ENCODE assay signal across 19 cellular contexts in genomic region chr9:80968611-80969010, GRCh38.
DNase-seq lines count a peak whose midpoint lies in the region; ATAC-seq and TF ChIP-seq lines count a peak whose summit lies in the region.
"Had no signal": no experiment of that assay in that cellular context is flagged by ENCODE, and none has a peak within 500 bp of the region (broad histone marks: within the 10 kb centered on the region; RNA-seq: fewer than 3 reads in every experiment).

No MANE protein-coding gene starts in this region.

- H3K4me3 Mint-ChIP-seq in activated CD4-positive, alpha-beta T cell treated with anti-CD3 and anti-CD28 coated beads, Interleukin-2, amount 10 ng/mL, durations not matched to agents 7 days and 5 days: no peak overlapping the region
- H3K4me3 Mint-ChIP-seq: effector memory CD8-positive, alpha-beta T cell; IgD-negative memory B cell; naive thymus-derived CD4-positive, alpha-beta T cell had no signal

- DNase-seq in activated CD4-positive, alpha-beta T cell treated with anti-CD3 and anti-CD28 coated beads, Interleukin-2, amount 10 ng/mL, durations not matched to agents 7 days and 5 days: no peak
- DNase-seq in activated CD4-positive, alpha-beta T cell treated with anti-CD3 and anti-CD28 coated beads for 4 hours: no peak
- DNase-seq in astrocyte of the hippocampus (ENCODE audit: low read depth, low spot score) (peak; percentile 82), foreskin keratinocyte (peak; percentile 39 to 67), left ventricle myocardium inferior (no peak)
- no peak for DNase-seq in stimulated activated CD4-positive, alpha-beta T cell treated with anti-CD3 and anti-CD28 coated beads, Interleukin-2, amount 100 ng/mL, for 24 hours
- DNase-seq: activated CD8-positive, alpha-beta memory T cell treated with anti-CD3 and anti-CD28 coated beads for 24 hours; activated effector memory CD4-positive, alpha-beta T cell treated with Interleukin-2 at 50 U/mL for 16 hours; effector memory CD8-positive, alpha-beta T cell; naive thymus-derived CD4-positive, alpha-beta T cell; NCI-H446; tibial artery had no signal

- H3K27ac ChIP-seq in foreskin keratinocyte (no peak overlapping the region), left ventricle myocardium inferior (replicated peaks) (no peak overlapping the region)
- H3K27ac ChIP-seq: 22Rv1, cardiac muscle cell, hepatocyte, tibial artery had no signal

- ATAC-seq in foreskin keratinocyte: peak; percentile 77
- ATAC-seq in HG03045 (IDR thresholded peaks at IDR 0.05; ENCODE audit: unreplicated experiment): no peak
- ATAC-seq in GM21786 (IDR thresholded peaks at IDR 0.05; ENCODE audit: unreplicated experiment): no peak
- ATAC-seq: effector memory CD8-positive, alpha-beta T cell; naive thymus-derived CD4-positive, alpha-beta T cell; SK-N-SH treated with all-trans-retinoic acid at 6 μM for 48 hours had no signal

- H3K4me1 Mint-ChIP-seq in activated CD4-positive, alpha-beta T cell treated with anti-CD3 and anti-CD28 coated beads, Interleukin-2, amount 10 ng/mL, durations not matched to agents 7 days and 5 days: no peaks in the 10 kb centered on the region
- H3K4me1 Mint-ChIP-seq: IgD-negative memory B cell; naive thymus-derived CD4-positive, alpha-beta T cell had no signal

- no peaks in the 10 kb centered on the region for H3K27me3 ChIP-seq in foreskin keratinocyte
- no peaks in the 10 kb centered on the region for H3K27me3 ChIP-seq in left ventricle myocardium inferior (ENCODE audit: low read depth)
- H3K27me3 ChIP-seq: cardiac muscle cell, hepatocyte, tibial artery had no signal

- POLR2A ChIA-PET in activated CD4-positive, alpha-beta T cell treated with anti-CD3 and anti-CD28 coated beads, Interleukin-2, amount 10 ng/mL, durations not matched to agents 7 days and 5 days (lab: Charles Lee): no interaction called here

- H3K9me3 Mint-ChIP-seq in activated CD4-positive, alpha-beta T cell treated with anti-CD3 and anti-CD28 coated beads, Interleukin-2, amount 10 ng/mL, durations not matched to agents 7 days and 5 days: peaks cover 7% of the 10 kb centered on the region

- peak overlapping the region; percentile 20 for H3K27ac Mint-ChIP-seq in activated CD4-positive, alpha-beta T cell treated with anti-CD3 and anti-CD28 coated beads, Interleukin-2, amount 10 ng/mL, durations not matched to agents 7 days and 5 days
- H3K27ac Mint-ChIP-seq: effector memory CD8-positive, alpha-beta T cell; IgD-negative memory B cell; naive thymus-derived CD4-positive, alpha-beta T cell had no signal

- no peak overlapping the region for H3K4me3 ChIP-seq in left ventricle myocardium inferior
- H3K4me3 ChIP-seq: cardiac muscle cell, hepatocyte, tibial artery had no signal

- CTCF ChIA-PET in activated CD4-positive, alpha-beta T cell treated with anti-CD3 and anti-CD28 coated beads, Interleukin-2, amount 10 ng/mL, durations not matched to agents 7 days and 5 days (lab: Charles Lee): no interaction called here

- no peak for TF ChIP-seq CTCF in foreskin keratinocyte (conservative IDR thresholded peaks at IDR 0.05)
- no peak for TF ChIP-seq CTCF in left ventricle myocardium inferior (IDR thresholded peaks at IDR 0.05; ENCODE audit: borderline replicate concordance)

- H3K27me3 Mint-ChIP-seq in activated CD4-positive, alpha-beta T cell treated with anti-CD3 and anti-CD28 coated beads, Interleukin-2, amount 10 ng/mL, durations not matched to agents 7 days and 5 days: no peaks in the 10 kb centered on the region
- H3K27me3 Mint-ChIP-seq: effector memory CD8-positive, alpha-beta T cell; IgD-negative memory B cell; naive thymus-derived CD4-positive, alpha-beta T cell had no signal

- no peaks in the 10 kb centered on the region for H3K4me1 ChIP-seq in foreskin keratinocyte
- H3K4me1 ChIP-seq in left ventricle myocardium inferior: no peaks in the 10 kb centered on the region
- H3K4me1 ChIP-seq: tibial artery had no signal

- intact Hi-C loops in left ventricle myocardium inferior (cut with micrococcal nuclease): no loop called here

- no peaks in the 10 kb centered on the region for H3K36me3 Mint-ChIP-seq in activated CD4-positive, alpha-beta T cell treated with anti-CD3 and anti-CD28 coated beads, Interleukin-2, amount 10 ng/mL, durations not matched to agents 7 days and 5 days (ENCODE audit: low read depth)
- H3K36me3 Mint-ChIP-seq: naive thymus-derived CD4-positive, alpha-beta T cell had no signal

- peaks cover under 1% of the 10 kb centered on the region for H3K9me3 ChIP-seq in left ventricle myocardium inferior (replicated peaks)
- H3K9me3 ChIP-seq: tibial artery had no signal

- H3K36me3 ChIP-seq in left ventricle myocardium inferior: no peaks in the 10 kb centered on the region
- H3K36me3 ChIP-seq: cardiac muscle cell, tibial artery had no signal

Comparison
In these comparisons a context has a peak if more than half of its experiments do, and no peak if none do; other contexts are left out.
1. DNase-seq: peak in astrocyte of the hippocampus (single experiment) and foreskin keratinocyte (2 of 2); none in activated CD4-positive, alpha-beta T cell treated with anti-CD3 and anti-CD28 coated beads, Interleukin-2, amount 10 ng/mL, durations not matched to agents 7 days and 5 days (single experiment), activated CD4-positive, alpha-beta T cell treated with anti-CD3 and anti-CD28 coated beads for 4 hours (0 of 2), stimulated activated CD4-positive, alpha-beta T cell treated with anti-CD3 and anti-CD28 coated beads, Interleukin-2, amount 100 ng/mL, for 24 hours (0 of 2) and left ventricle myocardium inferior (single experiment).